1 cellular context compared by ENCODE assay signal in genomic region chr6:27553123-27553904, GRCh38.
A peak's percentile ranks its signal among the peaks of the same experiment; 100 is the strongest.
TF ChIP-seq lines count a peak whose summit lies in the region.

No MANE protein-coding gene starts in this region.

TF ChIP-seq in HEK293, 187 proteins besides CTCF, POLR2A, EP300 and RAD21 (continued from another document):
- TF ChIP-seq PRDM10 (tag by site-specific recombination; IDR thresholded peaks at IDR 0.05): peak; percentile 79
- TF ChIP-seq ZIC2 (tag by site-specific recombination; IDR thresholded peaks at IDR 0.05): peak; percentile 31; the same call in 1 of the 2 replicates
- TF ChIP-seq, protein P1, sequence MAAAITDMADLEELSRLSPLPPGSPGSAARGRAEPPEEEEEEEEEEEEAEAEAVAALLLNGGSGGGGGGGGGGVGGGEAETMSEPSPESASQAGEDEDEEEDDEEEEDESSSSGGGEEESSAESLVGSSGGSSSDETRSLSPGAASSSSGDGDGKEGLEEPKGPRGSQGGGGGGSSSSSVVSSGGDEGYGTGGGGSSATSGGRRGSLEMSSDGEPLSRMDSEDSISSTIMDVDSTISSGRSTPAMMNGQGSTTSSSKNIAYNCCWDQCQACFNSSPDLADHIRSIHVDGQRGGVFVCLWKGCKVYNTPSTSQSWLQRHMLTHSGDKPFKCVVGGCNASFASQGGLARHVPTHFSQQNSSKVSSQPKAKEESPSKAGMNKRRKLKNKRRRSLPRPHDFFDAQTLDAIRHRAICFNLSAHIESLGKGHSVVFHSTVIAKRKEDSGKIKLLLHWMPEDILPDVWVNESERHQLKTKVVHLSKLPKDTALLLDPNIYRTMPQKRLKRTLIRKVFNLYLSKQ (tag by site-specific recombination; IDR thresholded peaks at IDR 0.05; ENCODE audit: borderline replicate concordance): no peak
- TF ChIP-seq ZNF571 (tag by site-specific recombination; IDR thresholded peaks at IDR 0.05): no peak
- TF ChIP-seq, protein P2, sequence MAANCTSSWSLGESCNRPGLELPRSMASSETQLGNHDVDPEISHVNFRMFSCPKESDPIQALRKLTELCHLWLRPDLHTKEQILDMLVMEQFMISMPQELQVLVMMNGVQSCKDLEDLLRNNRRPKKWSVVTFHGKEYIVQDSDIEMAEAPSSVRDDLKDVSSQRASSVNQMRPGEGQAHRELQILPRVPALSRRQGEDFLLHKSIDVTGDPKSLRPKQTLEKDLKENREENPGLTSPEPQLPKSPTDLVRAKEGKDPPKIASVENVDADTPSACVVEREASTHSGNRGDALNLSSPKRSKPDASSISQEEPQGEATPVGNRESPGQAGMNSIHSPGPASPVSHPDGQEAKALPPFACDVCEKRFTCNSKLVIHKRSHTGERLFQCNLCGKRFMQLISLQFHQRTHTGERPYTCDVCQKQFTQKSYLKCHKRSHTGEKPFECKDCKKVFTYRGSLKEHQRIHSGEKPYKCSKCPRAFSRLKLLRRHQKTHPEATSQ (tag by site-specific recombination; IDR thresholded peaks at IDR 0.05): 0 out of 2 replicates have a peak, but pooled peaks have one; percentile 66
- TF ChIP-seq ZNF660 (tag by site-specific recombination; IDR thresholded peaks at IDR 0.05): peak; percentile 96
- TF ChIP-seq ZNF843 (tag by site-specific recombination; IDR thresholded peaks at IDR 0.05): peak; percentile 56; the same call in 1 of the 2 replicates
- no peak for TF ChIP-seq ZNF112 (tag by site-specific recombination; IDR thresholded peaks at IDR 0.05)
- TF ChIP-seq ZNF114 (tag by site-specific recombination; IDR thresholded peaks at IDR 0.05): no peak
- peak; percentile 63 for TF ChIP-seq ZNF549 (tag by site-specific recombination; IDR thresholded peaks at IDR 0.05)
- TF ChIP-seq KLF10 (tag by site-specific recombination; IDR thresholded peaks at IDR 0.05): peak; percentile 64
- TF ChIP-seq ZNF174 (tag by site-specific recombination; IDR thresholded peaks at IDR 0.05): no peak
- TF ChIP-seq SP3 (tag by site-specific recombination; IDR thresholded peaks at IDR 0.05): peak; percentile 28; the same call in 1 of the 2 replicates
- TF ChIP-seq ZNF514 (tag by site-specific recombination; IDR thresholded peaks at IDR 0.05): no peak
- peak; percentile 32; the same call in 1 of the 2 replicates for TF ChIP-seq ZNF146 (tag by site-specific recombination; IDR thresholded peaks at IDR 0.05)
- TF ChIP-seq ZNF391 (tag by site-specific recombination; IDR thresholded peaks at IDR 0.05; ENCODE audit: borderline replicate concordance, low read depth): no peak; the same call in 1 of the 2 replicates
- peak; percentile 72; the same call in 1 of the 2 replicates for TF ChIP-seq PRDM4 (tag by site-specific recombination; IDR thresholded peaks at IDR 0.05)
- peak; percentile 62; the same call in 1 of the 2 replicates for TF ChIP-seq YY1 (tag by site-specific recombination; IDR thresholded peaks at IDR 0.05)
- TF ChIP-seq, protein P3, sequence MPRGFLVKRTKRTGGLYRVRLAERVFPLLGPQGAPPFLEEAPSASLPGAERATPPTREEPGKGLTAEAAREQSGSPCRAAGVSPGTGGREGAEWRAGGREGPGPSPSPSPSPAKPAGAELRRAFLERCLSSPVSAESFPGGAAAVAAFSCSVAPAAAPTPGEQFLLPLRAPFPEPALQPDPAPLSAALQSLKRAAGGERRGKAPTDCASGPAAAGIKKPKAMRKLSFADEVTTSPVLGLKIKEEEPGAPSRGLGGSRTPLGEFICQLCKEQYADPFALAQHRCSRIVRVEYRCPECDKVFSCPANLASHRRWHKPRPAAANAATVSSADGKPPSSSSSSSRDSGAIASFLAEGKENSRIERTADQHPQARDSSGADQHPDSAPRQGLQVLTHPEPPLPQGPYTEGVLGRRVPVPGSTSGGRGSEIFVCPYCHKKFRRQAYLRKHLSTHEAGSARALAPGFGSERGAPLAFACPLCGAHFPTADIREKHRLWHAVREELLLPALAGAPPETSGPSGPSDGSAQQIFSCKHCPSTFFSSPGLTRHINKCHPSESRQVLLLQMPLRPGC (tag by site-specific recombination; IDR thresholded peaks at IDR 0.05): 0 out of 2 replicates have a peak, but pooled peaks have one; percentile 39
- TF ChIP-seq ZNF404 (tag by site-specific recombination; IDR thresholded peaks at IDR 0.05): peak; percentile 84
- TF ChIP-seq ZNF416 (tag by site-specific recombination; IDR thresholded peaks at IDR 0.05): no peak
- TF ChIP-seq ZNF624 (tag by site-specific recombination; IDR thresholded peaks at IDR 0.05): 0 out of 2 replicates have a peak, but pooled peaks have one; percentile 20
- no peak for TF ChIP-seq ZNF266 (tag by site-specific recombination; IDR thresholded peaks at IDR 0.05; ENCODE audit: low read depth)
- TF ChIP-seq ZNF561 (tag by site-specific recombination; IDR thresholded peaks at IDR 0.05; ENCODE audit: borderline replicate concordance): peak; percentile 80
- peak; percentile 19; the same call in 1 of the 2 replicates for TF ChIP-seq ZNF518A (tag by site-specific recombination; conservative IDR thresholded peaks at IDR 0.05; ENCODE audit: low read depth)
- TF ChIP-seq SCRT2 (tag by site-specific recombination; IDR thresholded peaks at IDR 0.05): peak; percentile 62; the same call in 1 of the 2 replicates
- no peak for TF ChIP-seq ZSCAN16 (tag by site-specific recombination; IDR thresholded peaks at IDR 0.05)
- TF ChIP-seq, protein P4, sequence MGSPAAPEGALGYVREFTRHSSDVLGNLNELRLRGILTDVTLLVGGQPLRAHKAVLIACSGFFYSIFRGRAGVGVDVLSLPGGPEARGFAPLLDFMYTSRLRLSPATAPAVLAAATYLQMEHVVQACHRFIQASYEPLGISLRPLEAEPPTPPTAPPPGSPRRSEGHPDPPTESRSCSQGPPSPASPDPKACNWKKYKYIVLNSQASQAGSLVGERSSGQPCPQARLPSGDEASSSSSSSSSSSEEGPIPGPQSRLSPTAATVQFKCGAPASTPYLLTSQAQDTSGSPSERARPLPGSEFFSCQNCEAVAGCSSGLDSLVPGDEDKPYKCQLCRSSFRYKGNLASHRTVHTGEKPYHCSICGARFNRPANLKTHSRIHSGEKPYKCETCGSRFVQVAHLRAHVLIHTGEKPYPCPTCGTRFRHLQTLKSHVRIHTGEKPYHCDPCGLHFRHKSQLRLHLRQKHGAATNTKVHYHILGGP (tag by site-specific recombination; IDR thresholded peaks at IDR 0.05): no peak
- TF ChIP-seq ZNF610 (tag by site-specific recombination; IDR thresholded peaks at IDR 0.05; ENCODE audit: borderline replicate concordance): no peak
